In genomic region chr1:230979952-230980351, GRCh38 we compare ENCODE assay signal across 1 cellular context.
TF ChIP-seq lines count a peak whose summit lies in the region.

No MANE protein-coding gene starts in this region.

TF ChIP-seq in endothelial cell of umbilical vein, 7 proteins besides CTCF, POLR2A, EP300 and RAD21:
- TF ChIP-seq MAX (IDR thresholded peaks at IDR 0.05; ENCODE audit: insufficient read depth, insufficient read length) (no peak), JUN (IDR thresholded peaks at IDR 0.05; ENCODE audit: borderline replicate concordance, insufficient read depth, insufficient read length, low read depth) (no peak), FOS (IDR thresholded peaks at IDR 0.05; ENCODE audit: borderline replicate concordance, insufficient read depth, low read length) (no peak), POLR2AphosphoS5 (IDR thresholded peaks at IDR 0.05; ENCODE audit: insufficient read depth, low read depth, low read length) (no peak), MYC (IDR thresholded peaks at IDR 0.05; ENCODE audit: low read depth, low read length) (no peak), EZH2 (IDR thresholded peaks at IDR 0.05; ENCODE audit: borderline replicate concordance, low read depth, low read length, severe bottlenecking) (no peak), GATA2 (IDR thresholded peaks at IDR 0.05; ENCODE audit: insufficient read depth, insufficient read length, low read depth, low read length) (no peak)
